In genomic region chr2:63679252-63679850, GRCh38 we compare ENCODE assay signal across 18 cellular contexts.
"Had no signal": no experiment of that assay in that cellular context is flagged by ENCODE, and none has a peak within 500 bp of the region (broad histone marks: within the 10 kb centered on the region; RNA-seq: fewer than 3 reads in every experiment).

No MANE protein-coding gene starts in this region.

- H3K4me3 ChIP-seq: hepatocyte, thyroid gland, uterus had no signal

- DNase-seq: activated CD4-positive, alpha-beta T cell treated with anti-CD3 and anti-CD28 coated beads for 4 hours; activated CD8-positive, alpha-beta memory T cell treated with anti-CD3 and anti-CD28 coated beads, Interleukin-2, amount 50 U/mL, for 4 hours; activated CD8-positive, alpha-beta T cell treated with anti-CD3 and anti-CD28 coated beads, Interleukin-2, amount 10 ng/mL, durations not matched to agents 7 days and 5 days; activated gamma-delta T cell; activated naive CD8-positive, alpha-beta T cell treated with anti-CD3 and anti-CD28 coated beads for 36 hours; activated T-cell treated with anti-CD3 and anti-CD28 coated beads, Interleukin-2, amount 50 U/mL, for 72 hours; brain microvascular endothelial cell; cerebellar nuclear complex; effector memory CD4-positive, alpha-beta T cell; mesendoderm; natural killer cell; posterior cingulate gyrus; stimulated activated CD4-positive, alpha-beta T cell treated with anti-CD3 and anti-CD28 coated beads, Interleukin-2, amount 100 ng/mL, for 48 hours; thyroid gland; uterus had no signal

- ATAC-seq: activated CD8-positive, alpha-beta T cell treated with anti-CD3 and anti-CD28 coated beads, Interleukin-2, amount 10 ng/mL, durations not matched to agents 7 days and 5 days; activated T-cell treated with anti-CD3 and anti-CD28 coated beads, Interleukin-2, amount 50 U/mL, for 72 hours; natural killer cell; stimulated activated memory B cell treated with anti-CD40 and anti-IgM and Interleukin-4, amounts not matched to agents 10 μg/mL and 1 μg/mL and 100 μg/mL, for 72 hours; WTC11 had no signal
